14 cellular contexts compared by ENCODE assay signal in the genomic region with DNA sequence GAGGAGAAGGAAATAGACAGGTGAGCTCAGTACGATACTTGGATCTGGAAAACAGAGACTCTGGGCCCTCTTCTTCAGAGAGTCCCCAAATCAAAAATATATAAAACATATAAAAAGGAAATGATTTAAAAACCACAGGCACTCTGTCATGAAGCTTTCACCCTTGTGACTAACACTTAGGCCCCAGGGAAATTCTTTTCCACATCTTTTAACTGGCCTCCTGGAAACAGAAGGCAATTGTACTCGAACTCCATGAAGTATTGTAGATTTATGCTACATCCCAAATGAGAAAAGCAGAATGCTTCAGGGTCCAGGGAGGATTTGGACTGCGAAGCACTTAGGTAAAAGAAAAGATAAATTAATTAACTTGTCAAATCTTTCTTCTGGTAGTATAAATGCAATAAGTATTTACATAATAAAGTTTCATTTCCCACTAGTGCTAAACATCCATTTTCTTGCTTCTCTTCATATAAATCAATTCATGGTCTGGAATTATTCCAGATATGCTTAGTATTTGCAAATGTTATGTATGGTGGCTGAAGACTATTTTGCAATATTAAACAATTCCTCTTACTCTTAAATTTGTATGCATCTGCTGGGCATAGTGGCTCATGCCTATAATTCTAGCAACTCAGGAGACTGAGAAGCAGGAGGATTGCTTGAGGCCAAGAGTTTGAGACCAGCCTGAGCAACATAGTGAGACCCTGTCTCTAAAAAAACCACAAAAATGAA.
DNase-seq lines count a peak whose midpoint lies in the region; ATAC-seq and TF ChIP-seq lines count a peak whose summit lies in the region.
"Had no signal": no experiment of that assay in that cellular context is flagged by ENCODE, and none has a peak within 500 bp of the region (broad histone marks: within the 10 kb centered on the region; RNA-seq: fewer than 3 reads in every experiment).

No MANE protein-coding gene starts in this region.

- no peaks in the 10 kb centered on the region for H3K79me2 ChIP-seq in ACC112 (ENCODE audit: control insufficient read depth, insufficient read depth, low read length, unreplicated experiment)
- H3K79me2 ChIP-seq: hepatocyte had no signal

- no peaks in the 10 kb centered on the region for H3K27me3 Mint-ChIP-seq in immature natural killer cell (ENCODE audit: low read depth in 3 of 3)

- no peaks in the 10 kb centered on the region for H3K27me3 ChIP-seq in ACC112 (ENCODE audit: insufficient read depth, low read length)
- H3K27me3 ChIP-seq: hepatocyte, tibial nerve had no signal

- no peak for TF ChIP-seq CTCF in foreskin fibroblast (IDR thresholded peaks at IDR 0.05; ENCODE audit: low read depth, low read length)

- peak overlapping the region; percentile 79 for H3K27ac ChIP-seq in ACC112 (ENCODE audit: low read depth, low read length)
- H3K27ac ChIP-seq: hepatocyte had no signal

- H3K36me3 Mint-ChIP-seq in immature natural killer cell = no peaks in the 10 kb centered on the region

- no peak overlapping the region for H3K4me3 Mint-ChIP-seq in immature natural killer cell

- no peak for ATAC-seq in HG03439 (IDR thresholded peaks at IDR 0.05; ENCODE audit: unreplicated experiment)

- H3K4me3 ChIP-seq in ACC112 (ENCODE audit: low read depth, low read length) (peak overlapping the region; percentile 31), foreskin fibroblast (ENCODE audit: low read depth in 1 of 2, low read length in 2 of 2) (no peak overlapping the region)
- H3K4me3 ChIP-seq: hepatocyte, tibial nerve had no signal

- peaks cover 64% of the 10 kb centered on the region for H3K4me1 ChIP-seq in ACC112 (ENCODE audit: control insufficient read depth, insufficient read depth, low read length, unreplicated experiment)

- no peaks in the 10 kb centered on the region for H3K36me3 ChIP-seq in ACC112 (ENCODE audit: insufficient read depth, low read length)
- H3K36me3 ChIP-seq: tibial nerve had no signal

- H3K27ac Mint-ChIP-seq in immature natural killer cell = no peak overlapping the region

- H3K4me1 Mint-ChIP-seq in immature natural killer cell = no peaks in the 10 kb centered on the region

- peak; percentile 65 for DNase-seq in HS-5 (ENCODE audit: low read depth)
- peak; percentile 57 for DNase-seq in amniotic stem cell (lab: John Stamatoyannopoulos, UW)
- peak; percentile 68 to 81 for DNase-seq in foreskin fibroblast
- DNase-seq in RPMI8226 = no peak
- DNase-seq in iPS-NIHi11 (ENCODE audit: low spot score) = no peak
- DNase-seq in immature natural killer cell = no peak
- DNase-seq: activated CD4-positive, CD25-positive, alpha-beta regulatory T cell treated with anti-CD3 and anti-CD28 coated beads, Interleukin-2, amount 50 U/mL, for 72 hours; anterior cingulate cortex; NCI-H2081 treated with DMSO at 0.1 percent for 48 hours; stimulated activated CD4-positive, alpha-beta T cell treated with anti-CD3 and anti-CD28 coated beads, Interleukin-12 subunit alpha, Interleukin-12 subunit beta, amount 100 ng/mL, for 4 hours had no signal

- H3K9me3 Mint-ChIP-seq in immature natural killer cell = no peaks in the 10 kb centered on the region

- H2AFZ ChIP-seq in ACC112 (ENCODE audit: low read length, unreplicated experiment) = peak overlapping the region; percentile 47
- H2AFZ ChIP-seq: hepatocyte had no signal

Comparison
In these comparisons a context has a peak if more than half of its experiments do, and no peak if none do; other contexts are left out.
1. DNase-seq: peak in HS-5 (single experiment), amniotic stem cell (single experiment) and foreskin fibroblast (2 of 2); none in RPMI8226 (single experiment), iPS-NIHi11 (single experiment) and immature natural killer cell (0 of 3).